In the genomic region with DNA sequence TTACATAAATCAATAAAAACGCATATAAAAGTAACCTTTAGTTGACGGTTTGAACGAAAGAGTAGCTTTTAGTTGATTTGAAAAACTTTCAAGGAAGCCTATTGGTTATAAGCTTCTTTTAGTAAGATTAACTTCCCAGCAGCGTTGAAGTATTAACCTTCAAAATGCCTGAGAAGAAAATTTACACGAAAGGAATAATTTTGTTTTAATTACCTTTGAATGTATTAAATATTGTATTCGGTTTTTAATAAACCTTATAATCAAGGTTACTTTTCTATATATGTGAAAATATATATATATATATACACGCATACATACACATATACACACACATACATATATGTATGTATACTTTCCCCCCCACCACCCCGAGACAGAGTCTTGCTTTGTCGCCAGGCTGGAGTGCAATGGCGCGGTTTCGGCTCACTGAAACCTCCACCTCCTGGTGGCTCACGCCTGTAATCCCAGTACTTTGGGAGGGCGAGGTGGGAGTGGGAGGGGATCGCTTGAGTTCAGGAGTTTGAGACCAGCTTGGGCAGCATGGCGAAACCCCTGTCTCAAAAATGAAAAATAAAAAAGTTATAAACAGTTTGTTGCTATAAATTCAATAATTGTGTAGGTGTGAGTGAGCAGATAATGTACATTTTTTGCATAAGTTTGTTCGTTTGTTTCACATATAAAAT, we compare ENCODE assay signal across 8 cellular contexts. TPM values are rescaled to one million over a fixed set of nuclear protein-coding genes. Genes with fewer than 3 reads are reported as not detected.
DNase-seq lines count a peak whose midpoint lies in the region; ATAC-seq, FAIRE-seq and TF ChIP-seq lines count a peak whose summit lies in the region.

No MANE protein-coding gene starts in this region.

- H3K27ac ChIP-seq in K562 (ENCODE audit: extremely low read depth, low read depth, low read length), result peak overlapping the region; percentile 91
- peak overlapping the region; percentile 89 to 94 (median 92) for H3K27ac ChIP-seq in spleen

- H3K9ac ChIP-seq in ES-I3 (ENCODE audit: low read depth, low read length) (peak overlapping the region; percentile 88), K562 (ENCODE audit: insufficient read depth in 1 of 2, low read depth in 2 of 2, low read length in 2 of 2) (peak overlapping the region; percentile 62 to 91; a peak in 3 of 4 replicates)

- no peaks in the 10 kb centered on the region for H3K36me3 Mint-ChIP-seq in immature natural killer cell

- peak overlapping the region; percentile 71 for H3K4me3 ChIP-seq in K562
- H3K4me3 ChIP-seq in spleen, result peak overlapping the region; percentile 68 to 92 (median 84)

- in situ Hi-C loops in K562 (cut with MboI), result no loop called here

- peaks cover 4 to 11% (median 9%) of the 10 kb centered on the region in 3 donors for H3K27me3 Mint-ChIP-seq in immature natural killer cell (ENCODE audit: low read depth in 3 of 3)

- BruUV-seq in K562 (replicated peaks; lab: Mats Ljungman, UMichigan), result no TSS peak

- H3K9me3 ChIP-seq in ES-I3 (ENCODE audit: control insufficient read depth, insufficient read depth, low read length) (no peaks in the 10 kb centered on the region), K562 (replicated peaks; ENCODE audit: control insufficient read depth, insufficient read depth, low read depth, low read length) (no peaks in the 10 kb centered on the region), spleen (no peaks in the 10 kb centered on the region)

- H3K27ac Mint-ChIP-seq in immature natural killer cell, result peak overlapping the region; percentile 89 to 97 (median 94)

- FAIRE-seq in K562 (lab: Jason Lieb, UNC), result peak; percentile 89

- POLR2A ChIA-PET in K562 (lab: Yijun Ruan, JAX), result interaction anchor here (0.5 to 2.0 kb wide), 25 partner anchors 8 to 474 kb away, joined by 3 to 16 read pairs (median 4); partner anchors contain the start of gene EZH2

- TF ChIP-seq EP300 in K562 (IDR thresholded peaks at IDR 0.05; ENCODE audit: low read length), result peak; percentile 6

- CTCF ChIA-PET in K562 (lab: Yijun Ruan, JAX; ENCODE audit: low intra/inter-chr PET ratio), result interaction anchor here (0.6 kb wide), 2 partner anchors 120 to 391 kb away, joined by 3 to 4 read pairs; no protein-coding TSS in a partner anchor

- peak overlapping the region; percentile 89 for H3K4me2 ChIP-seq in K562 (ENCODE audit: insufficient read depth, low read length)

- peaks cover 13 to 17% of the 10 kb centered on the region in 2 donors for H3K4me1 Mint-ChIP-seq in immature natural killer cell

- TF ChIP-seq CTCF in K562 (IDR thresholded peaks at IDR 0.05 in 2 of 3, conservative IDR thresholded peaks at IDR 0.05 in 1 of 3; ENCODE audit: insufficient read depth in 2 of 3, low read depth in 1 of 3, low read length in 3 of 3), result peak; percentile 71 to 73 (median 71)
- TF ChIP-seq CTCF in spleen (IDR thresholded peaks at IDR 0.05 in 8 of 11, conservative IDR thresholded peaks at IDR 0.05 in 3 of 11), result peak in 9 of 11 experiments; percentile 11 to 51 (median 29)

- H3K79me2 ChIP-seq in K562 (ENCODE audit: control insufficient read depth, insufficient read depth, low read length), result peaks cover 20% of the 10 kb centered on the region

- H3K36me3 ChIP-seq in ES-I3 (ENCODE audit: insufficient read depth, low read length) (no peaks in the 10 kb centered on the region), K562 (ENCODE audit: control insufficient read depth, insufficient read depth, low read length) (no peaks in the 10 kb centered on the region), spleen (no peaks in the 10 kb centered on the region)

- no peaks in the 10 kb centered on the region for H3K9me1 ChIP-seq in K562 (ENCODE audit: control insufficient read depth, insufficient read depth, low read length)

- H3K4me3 Mint-ChIP-seq in immature natural killer cell, result peak overlapping the region; percentile 87 to 96 (median 93)

- 0 out of 2 replicates have a peak, but pooled peaks have one; percentile 16 for TF ChIP-seq POLR2A in K562 (conservative IDR thresholded peaks at IDR 0.05)
- TF ChIP-seq POLR2A in spleen (IDR thresholded peaks at IDR 0.05), result no peak

- DNase-seq in NCI-H187 (lab: John Stamatoyannopoulos, UW), result peak; percentile 26
- DNase-seq in T-helper 22 cell (ENCODE audit: low read depth), result peak; percentile 65
- DNase-seq in K562 (ENCODE audit: extremely low read depth in 1 of 4, low spot score in 3 of 4), result peak; percentile 64 to 97 (median 74)
- DNase-seq in immature natural killer cell, result peak; percentile 47 to 68 (median 53)
- peak; percentile 86 for DNase-seq in spleen
- no peak for DNase-seq in GM19238 (ENCODE audit: insufficient read length, low spot score)

- intact Hi-C loops in K562 (cut with micrococcal nuclease), result loop anchor here (1.0 to 5.0 kb wide), 6 partner anchors 22 to 241 kb away; partner anchors contain the start of gene EZH2
- intact Hi-C loops in spleen (cut with DNase I; ENCODE audit: low total_unique reads), result no loop called here

- no peaks in the 10 kb centered on the region for H4K20me1 ChIP-seq in K562 (replicated peaks; ENCODE audit: control insufficient read depth, insufficient read depth, low read length)

- TF ChIP-seq RAD21 in K562 (CRISPR knock-in tag; conservative IDR thresholded peaks at IDR 0.05 in 1 of 2, IDR thresholded peaks at IDR 0.05 in 1 of 2), result peak; percentile 49 to 70

- under 1% methylated on average over 17 of the region's 17 CpGs for WGBS in K562 (ENCODE audit: insufficient coverage, low coverage, missing lambda C conversion rate)
- WGBS in spleen, 5 donors, result 7 to 12% (median 9%) methylated on average over 17 of the region's 17 CpGs

- no peaks in the 10 kb centered on the region for H3K9me3 Mint-ChIP-seq in immature natural killer cell

- peak overlapping the region; percentile 93 for H2AFZ ChIP-seq in K562 (ENCODE audit: low read depth, low read length)

- H3K27me3 ChIP-seq in K562 (ENCODE audit: control insufficient read depth in 2 of 2, insufficient read depth in 2 of 2, low read length in 2 of 2), result no peaks in the 10 kb centered on the region
- H3K27me3 ChIP-seq in spleen (replicated peaks in 1 of 7), result no peaks in the 10 kb centered on the region

- H3K4me1 ChIP-seq in ES-I3 (ENCODE audit: insufficient read depth, low read length), result no peaks in the 10 kb centered on the region
- H3K4me1 ChIP-seq in K562 (replicated peaks in 1 of 2; ENCODE audit: control insufficient read depth in 2 of 2, insufficient read depth in 2 of 2, low read length in 2 of 2), result peaks cover 4 to 6% of the 10 kb centered on the region in 2 experiments; a peak in 2 of 5 replicates
- H3K4me1 ChIP-seq in spleen, result peaks cover 11 to 31% (median 17%) of the 10 kb centered on the region in 6 donors

- peak; percentile 47 for ATAC-seq in HG02763 (IDR thresholded peaks at IDR 0.05; ENCODE audit: unreplicated experiment)
- ATAC-seq in K562, result peak; percentile 89

TF ChIP-seq in K562, 482 proteins besides CTCF, POLR2A, EP300 and RAD21 (continues in another document):
- no peak for TF ChIP-seq ZNF146 (CRISPR knock-in tag; IDR thresholded peaks at IDR 0.05; ENCODE audit: unreplicated experiment)

RNA-seq across cellular contexts. Expression of gene EZH2, which starts 57.6 kb away (rescaled TPM):
- total RNA-seq in K562 (2011; cell fraction: chromatin; rRNA removed; ENCODE audit: low replicate concordance), result 140 and 431 TPM in 2 replicates
- total RNA-seq in K562 (2011; cell fraction: nucleolus; rRNA removed), result 73.7 and 105 TPM in 2 replicates
- total RNA-seq in K562 (2011; cell fraction: nucleoplasm; rRNA removed), result 141 and 150 TPM in 2 replicates
- total RNA-seq in K562 (2014; rRNA removed), result 93.8 and 109 TPM in 2 replicates
- 98.6 and 116 TPM in 2 replicates for total RNA-seq in K562 (2014; rRNA removed; fragmentation: Illumina TruSeq; extraction: Trizol)
- 82.7 and 88.5 TPM in 2 replicates for total RNA-seq in K562 (2015; rRNA removed; fragmentation: Illumina TruSeq; extraction: Trizol)
- 109 and 118 TPM in 2 replicates for total RNA-seq in K562 (2021)
- polyA plus RNA-seq in K562 (2011; rRNA removed), result 172 and 175 TPM in 2 replicates
- polyA plus RNA-seq in K562 (2011; cell fraction: cytosol; rRNA removed), result 52.3 and 86.8 TPM in 2 replicates
- 308 and 479 TPM in 2 replicates for polyA plus RNA-seq in K562 (2011; cell fraction: nucleus; rRNA removed)
- polyA plus RNA-seq in K562 (2012), result 96.3 and 101 TPM in 2 replicates
- 146 and 170 TPM in 2 replicates for polyA plus RNA-seq in K562 (2014; fragmentation: Illumina TruSeq; extraction: Trizol)
- polyA plus RNA-seq in K562 (2014; fragmentation: Nextera tagmentation; extraction: Ambion mirVana), result 10 to 100 TPM; 48.7 to 63.0 TPM
- 137 and 157 TPM in 2 replicates for polyA plus RNA-seq in K562 (2014; rRNA removed)
- 123 and 134 TPM in 2 replicates for polyA minus RNA-seq in K562 (2011; rRNA and poly(A)+ RNA removed)
- polyA minus RNA-seq in K562 (2011; cell fraction: cytosol; rRNA and poly(A)+ RNA removed), result 54.2 and 59.2 TPM in 2 replicates
- 83.7 and 175 TPM in 2 replicates for polyA minus RNA-seq in K562 (2011; cell fraction: nucleus; rRNA and poly(A)+ RNA removed)
- polyA plus RNA-seq in immature natural killer cell, result 1 to 10 TPM; 5.0 to 9.5 (median 6.6) TPM
- total RNA-seq in spleen, result 10 to 100 TPM in 3 of 7 donors, 1 to 10 TPM in 4; 6.0 to 14.5 (median 9.8) TPM
- polyA plus RNA-seq in spleen, result 1 to 10 TPM; 5.0 to 7.1 (median 5.7) TPM

Comparison
In these comparisons a context has a peak if more than half of its experiments do, and no peak if none do; other contexts are left out.
1. RNA of gene EZH2, which starts 57.6 kb away (polyA plus RNA-seq): 48.7 to 479 TPM in K562; 5.0 to 9.5 TPM in immature natural killer cell and 5.0 to 7.1 TPM in spleen; every median in the first group is over 4 times any median in the second.